31 cellular contexts compared by ENCODE assay signal in the genomic region with DNA sequence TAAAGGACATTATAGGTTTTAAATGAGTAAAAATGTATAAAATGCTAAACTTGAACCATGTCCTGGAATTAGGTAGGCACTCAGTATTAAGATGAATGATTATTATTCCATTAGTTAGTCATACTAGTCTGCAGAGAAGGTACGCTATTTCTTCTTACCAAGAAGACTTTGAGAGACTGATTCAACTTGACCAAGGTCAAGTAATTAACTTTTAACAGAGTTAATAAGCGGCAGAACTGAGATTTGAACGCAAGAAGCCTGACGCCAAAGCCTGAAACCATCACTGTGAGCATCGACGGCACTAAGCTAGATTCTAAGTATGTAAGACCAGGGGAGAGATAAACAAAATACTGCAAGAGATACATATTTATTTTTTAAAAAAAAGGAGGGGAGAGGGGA. TPM values are rescaled to one million over a fixed set of nuclear protein-coding genes. Genes with fewer than 3 reads are reported as not detected.
"Had no signal": no experiment of that assay in that cellular context is flagged by ENCODE, and none has a peak within 500 bp of the region (broad histone marks: within the 10 kb centered on the region; RNA-seq: fewer than 3 reads in every experiment).

No MANE protein-coding gene starts in this region.

- H3K27me3 ChIP-seq: body of pancreas, hepatocyte, thyroid gland had no signal

- H3K36me3 ChIP-seq: gastroesophageal sphincter, neural progenitor cell, stomach, thyroid gland, upper lobe of right lung had no signal

- H3K9me3 ChIP-seq: body of pancreas, gastroesophageal sphincter, stomach, thyroid gland, upper lobe of right lung had no signal

- H2AFZ ChIP-seq: hepatocyte, neural progenitor cell had no signal

- H3K9me3 Mint-ChIP-seq: activated B cell treated with CpG ODN at 0.5 μM for 24 hours; activated CD8-positive, alpha-beta T cell treated with anti-CD3 and anti-CD28 coated beads for 36 hours; activated naive CD4-positive, alpha-beta T cell treated with anti-CD3 and anti-CD28 coated beads, Interleukin-2, amount 50 U/mL, for 72 hours; activated T-helper 2 cell treated with anti-CD3 and anti-CD28 coated beads, Interferon-gamma antibody, Interleukin-2, Interleukin-4, amounts not matched to agents 10 μg/mL and 5 μg/mL and 100 μg/mL, durations not matched to agents 14 hours and 24 hours and 36 hours; mesothelial cell of epicardium; neural progenitor cell; stimulated activated memory B cell treated with anti-CD40 and anti-IgM and Interleukin-4, amounts not matched to agents 10 μg/mL and 1 μg/mL and 100 μg/mL, for 72 hours; T-helper 2 cell treated with Interferon-gamma antibody and Interleukin-4, amounts not matched to agents 5 μg/mL and 100 μg/mL, for 36 hours had no signal

- H3K36me3 Mint-ChIP-seq: activated naive CD4-positive, alpha-beta T cell treated with anti-CD3 and anti-CD28 coated beads, Interleukin-2, amount 50 U/mL, for 72 hours; mesothelial cell of epicardium; naive B cell; neural progenitor cell; stimulated activated memory B cell treated with anti-CD40 and anti-IgM and Interleukin-4, amounts not matched to agents 10 μg/mL and 1 μg/mL and 100 μg/mL, for 72 hours had no signal

- H3K4me2 ChIP-seq: neural progenitor cell had no signal

- H3K27ac ChIP-seq: body of pancreas, coronary artery, dorsolateral prefrontal cortex, gastroesophageal sphincter, hepatocyte, neural progenitor cell, stomach, thyroid gland, upper lobe of right lung had no signal

- DNase-seq: activated B cell treated with CpG ODN at 0.5 μM for 24 hours; activated CD4-positive, alpha-beta T cell treated with anti-CD3 and anti-CD28 coated beads, Interleukin-2, amount 50 U/mL, for 1 hour; activated CD8-positive, alpha-beta T cell treated with anti-CD3 and anti-CD28 coated beads for 36 hours; activated T-cell treated with anti-CD3 and anti-CD28 coated beads, Interleukin-2, amount 50 U/mL, for 48 hours; body of pancreas; cerebellar nuclear complex; dorsolateral prefrontal cortex; effector memory CD4-positive, alpha-beta T cell; islet precursor cell; left cardiac atrium; left ventricle myocardium superior; naive B cell; occipital lobe; small intestine; stimulated activated CD4-positive, alpha-beta T cell treated with anti-CD3 and anti-CD28 coated beads, Interleukin-1b, Interleukin-23, amount 100 ng/mL, for 48 hours; stimulated activated CD4-positive, alpha-beta T cell treated with anti-CD3 and anti-CD28 coated beads, Interleukin-4, amount 100 ng/mL, for 4 hours; stimulated activated CD8-positive, alpha-beta memory T cell treated with anti-CD3 and anti-CD28 coated beads, Interleukin-4, amount 100 ng/mL, for 48 hours; stomach; T-helper 1 cell; thyroid gland; upper lobe of right lung had no signal

- ATAC-seq: activated CD8-positive, alpha-beta T cell treated with anti-CD3 and anti-CD28 coated beads for 36 hours; activated naive CD4-positive, alpha-beta T cell treated with anti-CD3 and anti-CD28 coated beads, Interleukin-2, amount 50 U/mL, for 72 hours; body of pancreas; gastroesophageal sphincter; left cardiac atrium; sciatic nerve; stimulated activated memory B cell treated with anti-CD40 and anti-IgM and Interleukin-4, amounts not matched to agents 10 μg/mL and 1 μg/mL and 100 μg/mL, for 72 hours; upper lobe of right lung had no signal

- H3K4me3 Mint-ChIP-seq: activated B cell treated with CpG ODN at 0.5 μM for 24 hours; activated CD8-positive, alpha-beta T cell treated with anti-CD3 and anti-CD28 coated beads for 36 hours; mesothelial cell of epicardium; naive B cell; stimulated activated memory B cell treated with anti-CD40 and anti-IgM and Interleukin-4, amounts not matched to agents 10 μg/mL and 1 μg/mL and 100 μg/mL, for 72 hours; T-helper 2 cell treated with Interferon-gamma antibody and Interleukin-4, amounts not matched to agents 5 μg/mL and 100 μg/mL, for 36 hours had no signal

- H3K9ac ChIP-seq: neural progenitor cell had no signal

- FAIRE-seq: small intestine had no signal

- H3K4me3 ChIP-seq: body of pancreas, coronary artery, dorsolateral prefrontal cortex, gastroesophageal sphincter, hepatocyte, neural progenitor cell, stomach, thyroid gland had no signal

RNA-seq across cellular contexts. Expression of a gene that starts 2.6 kb away (rescaled TPM):
- total RNA-seq: activated B cell treated with CpG ODN at 0.5 μM for 24 hours; activated T-helper 2 cell treated with anti-CD3 and anti-CD28 coated beads, Interferon-gamma antibody, Interleukin-2, Interleukin-4, amounts not matched to agents 10 μg/mL and 5 μg/mL and 100 μg/mL, durations not matched to agents 14 hours and 24 hours and 36 hours had no signal
